In genomic region chr4:11429646-11430045, GRCh38 we compare ENCODE assay signal across 11 cellular contexts. TPM values are rescaled to one million over a fixed set of nuclear protein-coding genes. Genes with fewer than 3 reads are reported as not detected.
DNase-seq lines count a peak whose midpoint lies in the region; ATAC-seq, FAIRE-seq and TF ChIP-seq lines count a peak whose summit lies in the region.
"Had no signal": no experiment of that assay in that cellular context is flagged by ENCODE, and none has a peak within 500 bp of the region (broad histone marks: within the 10 kb centered on the region; RNA-seq: fewer than 3 reads in every experiment).

No MANE protein-coding gene starts in this region.

- H3K4me1 Mint-ChIP-seq in activated CD8-positive, alpha-beta T cell treated with anti-CD3 and anti-CD28 coated beads, Interleukin-2, amount 10 ng/mL, durations not matched to agents 7 days and 5 days (ENCODE audit: low read depth), result peaks cover 14% of the 10 kb centered on the region

- no peak overlapping the region for H3K27ac ChIP-seq in skeletal muscle tissue (ENCODE audit: low read depth, low read length)
- no peak overlapping the region for H3K27ac ChIP-seq in caudate nucleus (ENCODE audit: low read depth, low read length)
- H3K27ac ChIP-seq: neutrophil had no signal

- H3K36me3 ChIP-seq in H7 (replicated peaks; ENCODE audit: control insufficient read depth, insufficient read depth, low read length) (no peaks in the 10 kb centered on the region), iPS-15b (ENCODE audit: control insufficient read depth, insufficient read depth, low read length) (no peaks in the 10 kb centered on the region), skeletal muscle tissue (ENCODE audit: control insufficient read depth in 3 of 3, insufficient read depth in 3 of 3, low read length in 3 of 3) (no peaks in the 10 kb centered on the region)
- H3K36me3 ChIP-seq: neutrophil had no signal

- H3K27me3 Mint-ChIP-seq in activated CD8-positive, alpha-beta T cell treated with anti-CD3 and anti-CD28 coated beads, Interleukin-2, amount 10 ng/mL, durations not matched to agents 7 days and 5 days (ENCODE audit: low read depth), result peaks cover 54% of the 10 kb centered on the region

- ATAC-seq in activated CD8-positive, alpha-beta T cell treated with anti-CD3 and anti-CD28 coated beads, Interleukin-2, amount 10 ng/mL, durations not matched to agents 7 days and 5 days, result no peak

- H3K4me1 ChIP-seq in iPS-15b (ENCODE audit: control insufficient read depth, insufficient read depth, low read length) (peaks cover 2% of the 10 kb centered on the region), skeletal muscle tissue (ENCODE audit: control insufficient read depth in 3 of 3, insufficient read depth in 3 of 3, low read length in 3 of 3) (peaks cover 0 to 17% (median 7%) of the 10 kb centered on the region in 3 donors)

- peaks cover 41% of the 10 kb centered on the region for H3K27me3 ChIP-seq in H7 (ENCODE audit: control insufficient read depth, insufficient read depth, low read length)
- peaks cover 49% of the 10 kb centered on the region for H3K27me3 ChIP-seq in iPS-15b (ENCODE audit: control insufficient read depth, insufficient read depth, low read length)
- H3K27me3 ChIP-seq in skeletal muscle tissue (ENCODE audit: control insufficient read depth in 3 of 3, insufficient read depth in 3 of 3, low read length in 3 of 3), result peaks cover 0 to 21% (median 17%) of the 10 kb centered on the region in 3 donors

- H3K36me3 Mint-ChIP-seq in activated CD8-positive, alpha-beta T cell treated with anti-CD3 and anti-CD28 coated beads, Interleukin-2, amount 10 ng/mL, durations not matched to agents 7 days and 5 days (ENCODE audit: low read depth), result no peaks in the 10 kb centered on the region

- no peak overlapping the region for H3K9ac ChIP-seq in iPS-15b (ENCODE audit: low read depth, low read length)
- H3K9ac ChIP-seq in skeletal muscle tissue (ENCODE audit: low read depth in 1 of 3, low read length in 3 of 3), result no peak overlapping the region

- H3K4me3 Mint-ChIP-seq in activated CD8-positive, alpha-beta T cell treated with anti-CD3 and anti-CD28 coated beads, Interleukin-2, amount 10 ng/mL, durations not matched to agents 7 days and 5 days, result peak overlapping the region; percentile 8

- no peak for FAIRE-seq in GM12892 (lab: Jason Lieb, UNC)

- TF ChIP-seq POLR2A in GM12892 (IDR thresholded peaks at IDR 0.05; ENCODE audit: low read depth, low read length), result no peak

- H3K4me3 ChIP-seq in H7 (ENCODE audit: insufficient read depth, low read depth, low read length) (peak overlapping the region; percentile 76), iPS-15b (ENCODE audit: low read depth, low read length) (peak overlapping the region; percentile 88), skeletal muscle tissue (ENCODE audit: low read length in 3 of 3) (peak overlapping the region in 2 of 3 donors; percentile 63 to 64)

- POLR2A ChIA-PET in activated CD8-positive, alpha-beta T cell treated with anti-CD3 and anti-CD28 coated beads, Interleukin-2, amount 10 ng/mL, durations not matched to agents 7 days and 5 days (lab: Charles Lee), result no interaction called here

- CTCF ChIA-PET in activated CD8-positive, alpha-beta T cell treated with anti-CD3 and anti-CD28 coated beads, Interleukin-2, amount 10 ng/mL, durations not matched to agents 7 days and 5 days (lab: Charles Lee), result no interaction called here

- H3K27ac Mint-ChIP-seq in activated CD8-positive, alpha-beta T cell treated with anti-CD3 and anti-CD28 coated beads, Interleukin-2, amount 10 ng/mL, durations not matched to agents 7 days and 5 days, result no peak overlapping the region
- H3K27ac Mint-ChIP-seq: T-helper 1 cell treated with Interleukin-12 subunit alpha and Interleukin-12 subunit beta and Interleukin-4 antibody, amounts not matched to agents 30 μg/mL and 1 μg/mL, for 36 hours had no signal

- no peaks in the 10 kb centered on the region for H3K9me3 Mint-ChIP-seq in activated CD8-positive, alpha-beta T cell treated with anti-CD3 and anti-CD28 coated beads, Interleukin-2, amount 10 ng/mL, durations not matched to agents 7 days and 5 days (ENCODE audit: insufficient read depth)
- H3K9me3 Mint-ChIP-seq: T-helper 1 cell treated with Interleukin-12 subunit alpha and Interleukin-12 subunit beta and Interleukin-4 antibody, amounts not matched to agents 30 μg/mL and 1 μg/mL, for 36 hours had no signal

- no peak for DNase-seq in H7
- no peak for DNase-seq in activated CD8-positive, alpha-beta T cell treated with anti-CD3 and anti-CD28 coated beads, Interleukin-2, amount 10 ng/mL, durations not matched to agents 7 days and 5 days
- DNase-seq in DMS 273 treated with DMSO at 0.1 percent for 48 hours (lab: John Stamatoyannopoulos, UW), result no peak
- DNase-seq in GM12892 (ENCODE audit: insufficient read length), result no peak
- DNase-seq in caudate nucleus (lab: John Stamatoyannopoulos, UW), result no peak
- no peak for DNase-seq in HuH-7 (ENCODE audit: low spot score)
- DNase-seq: MV-4-11 had no signal

- H3K9me3 ChIP-seq in iPS-15b (ENCODE audit: control insufficient read depth, insufficient read depth, low read length) (no peaks in the 10 kb centered on the region), skeletal muscle tissue (ENCODE audit: control insufficient read depth in 3 of 3, low read length in 3 of 3) (no peaks in the 10 kb centered on the region)
- H3K9me3 ChIP-seq: neutrophil had no signal

RNA-seq across cellular contexts. Expression of gene HS3ST1, which starts 1.0 kb away (rescaled TPM):
- 0.07 and 0.17 TPM in 2 replicates for total RNA-seq in H7 (2014; rRNA removed; shearing (Covaris generic))
- total RNA-seq in activated CD8-positive, alpha-beta T cell treated with anti-CD3 and anti-CD28 coated beads, Interleukin-2, amount 10 ng/mL, durations not matched to agents 7 days and 5 days, result not detected
- total RNA-seq in skeletal muscle tissue, result under 0.01 TPM
- polyA plus RNA-seq in GM12892 (2012; ENCODE audit: missing spikeins), result 0.32 TPM
